9 cellular contexts compared by ENCODE assay signal in genomic region chr5:181192337-181193046, GRCh38. TPM values are rescaled to one million over a fixed set of nuclear protein-coding genes. Genes with fewer than 3 reads are reported as not detected.
DNase-seq lines count a peak whose midpoint lies in the region; ATAC-seq, FAIRE-seq and TF ChIP-seq lines count a peak whose summit lies in the region.
"Had no signal": no experiment of that assay in that cellular context is flagged by ENCODE, and none has a peak within 500 bp of the region (broad histone marks: within the 10 kb centered on the region; RNA-seq: fewer than 3 reads in every experiment).

No MANE protein-coding gene starts in this region.

- H4K20me1 ChIP-seq in K562 (replicated peaks; ENCODE audit: control insufficient read depth, insufficient read depth, low read length): 0 out of 2 replicates have a peak, but pooled peaks cover 3% of the 10 kb centered on the region

- peak overlapping the region; percentile 84; the same call in 1 of the 2 replicates for H2AFZ ChIP-seq in K562 (ENCODE audit: low read depth, low read length)

- H3K9me1 ChIP-seq in K562 (ENCODE audit: control insufficient read depth, insufficient read depth, low read length): no peaks in the 10 kb centered on the region

- POLR2A ChIA-PET in K562 (lab: Yijun Ruan, JAX): interaction anchor here (0.6 to 6.7 kb wide), 11 partner anchors 8 to 52 kb away, joined by 3 to 69 read pairs (median 5); partner anchors contain the start of genes RACK1 and TRIM7

- H3K79me2 ChIP-seq in K562 (ENCODE audit: control insufficient read depth, insufficient read depth, low read length): peaks cover 13% of the 10 kb centered on the region

- TF ChIP-seq CTCF in K562 (IDR thresholded peaks at IDR 0.05 in 2 of 3, conservative IDR thresholded peaks at IDR 0.05 in 1 of 3; ENCODE audit: insufficient read depth in 2 of 3, low read depth in 1 of 3, low read length in 3 of 3): no peak
- no peak for TF ChIP-seq CTCF in lung (IDR thresholded peaks at IDR 0.05; ENCODE audit: control extremely low read depth, extremely low read depth)
- TF ChIP-seq CTCF in transverse colon (IDR thresholded peaks at IDR 0.05): no peak

- H3K9me3 ChIP-seq in K562 (replicated peaks; ENCODE audit: control insufficient read depth, insufficient read depth, low read depth, low read length) (no peaks in the 10 kb centered on the region), lung (ENCODE audit: control insufficient read depth in 2 of 2, insufficient read depth in 1 of 2, low read length in 1 of 2) (no peaks in the 10 kb centered on the region), transverse colon (no peaks in the 10 kb centered on the region)

- in situ Hi-C loops in K562 (cut with MboI): no loop called here
- in situ Hi-C loops in transverse colon (cut with MboI; ENCODE audit: low pct_ligation_motif_present in 1 of 4, low pct_unique_long_range_greater_than_20kb in 1 of 4, low sequenced_read_pairs in 3 of 4): no loop called here

- TF ChIP-seq EP300 in K562 (IDR thresholded peaks at IDR 0.05; ENCODE audit: low read length): no peak
- no peak for TF ChIP-seq EP300 in transverse colon (IDR thresholded peaks at IDR 0.05; ENCODE audit: low read depth)

- WGBS in K562 (ENCODE audit: insufficient coverage, low coverage, missing lambda C conversion rate): 22% methylated on average over 10 of the region's 12 CpGs
- 52 to 69% methylated on average over 10 to 12 of the region's 12 CpGs for WGBS in lung, 2 donors
- WGBS in transverse colon (ENCODE audit: low coverage in 1 of 2), 2 donors: 42 to 80% methylated on average over 3 to 12 of the region's 12 CpGs

- H3K36me3 ChIP-seq in K562 (ENCODE audit: control insufficient read depth, insufficient read depth, low read length) (no peaks in the 10 kb centered on the region; the same call in 2 of the 3 replicates), lung (ENCODE audit: control insufficient read depth in 2 of 2, insufficient read depth in 2 of 2, low read length in 2 of 2) (no peaks in the 10 kb centered on the region), transverse colon (no peaks in the 10 kb centered on the region)

- H3K27me3 ChIP-seq in K562 (ENCODE audit: control insufficient read depth in 2 of 2, insufficient read depth in 2 of 2, low read length in 2 of 2): no peaks in the 10 kb centered on the region
- H3K27me3 ChIP-seq in lung (ENCODE audit: control insufficient read depth, insufficient read depth): no peaks in the 10 kb centered on the region
- H3K27me3 ChIP-seq in transverse colon: no peaks in the 10 kb centered on the region

- H3K4me1 ChIP-seq in K562 (replicated peaks in 1 of 2; ENCODE audit: control insufficient read depth in 2 of 2, insufficient read depth in 2 of 2, low read length in 2 of 2) (peaks cover 24 to 68% of the 10 kb centered on the region in 2 experiments; a peak in 4 of 5 replicates), lung (ENCODE audit: control insufficient read depth in 2 of 2, insufficient read depth in 2 of 2, low read length in 2 of 2) (peaks cover 0 to 11% of the 10 kb centered on the region in 2 donors), transverse colon (peaks cover 7 to 21% (median 9%) of the 10 kb centered on the region in 4 donors)

- CTCF ChIA-PET in activated naive CD4-positive, alpha-beta T cell treated with anti-CD3 and anti-CD28 coated beads for 36 hours (lab: Charles Lee): interaction anchor here (1.1 to 1.9 kb wide), 2 partner anchors 11 kb away, joined by 4 read pairs; no protein-coding TSS in a partner anchor
- CTCF ChIA-PET in K562 (lab: Yijun Ruan, JAX; ENCODE audit: low intra/inter-chr PET ratio): interaction anchor here (0.6 kb wide), 1 partner anchor 9 kb away, joined by 3 read pairs; no protein-coding TSS in a partner anchor

- no peak for TF ChIP-seq RAD21 in K562 (CRISPR knock-in tag; conservative IDR thresholded peaks at IDR 0.05 in 1 of 2, IDR thresholded peaks at IDR 0.05 in 1 of 2)

- DNase-seq in activated naive CD4-positive, alpha-beta T cell treated with anti-CD3 and anti-CD28 coated beads for 36 hours: no peak
- DNase-seq in activated naive CD4-positive, alpha-beta T cell (lab: John Stamatoyannopoulos, UW): no peak
- no peak for DNase-seq in K562 (ENCODE audit: extremely low read depth in 1 of 4, low spot score in 3 of 4)
- DNase-seq in lung (ENCODE audit: low spot score): no peak
- DNase-seq in transverse colon: no peak
- no peak for DNase-seq in HT-29 (ENCODE audit: low spot score)

- peak overlapping the region; percentile 91 for H3K27ac ChIP-seq in K562 (ENCODE audit: extremely low read depth, low read depth, low read length)
- H3K27ac ChIP-seq in lung (ENCODE audit: low read depth in 1 of 2, low read length in 1 of 2): peak overlapping the region; percentile 92 to 95
- H3K27ac ChIP-seq in transverse colon: peak overlapping the region; percentile 90 to 97 (median 92)

- H3K36me3 Mint-ChIP-seq in activated naive CD4-positive, alpha-beta T cell treated with anti-CD3 and anti-CD28 coated beads for 36 hours (ENCODE audit: low read depth): peaks cover 10% of the 10 kb centered on the region

- TF ChIP-seq POLR2A in K562 (conservative IDR thresholded peaks at IDR 0.05) (no peak), transverse colon (IDR thresholded peaks at IDR 0.05) (no peak)

- H3K27ac Mint-ChIP-seq in activated naive CD4-positive, alpha-beta T cell treated with anti-CD3 and anti-CD28 coated beads for 36 hours: peak overlapping the region; percentile 92

- peak overlapping the region; percentile 83 for H3K4me2 ChIP-seq in K562 (ENCODE audit: insufficient read depth, low read length)

- no peak for ATAC-seq in K562
- no peak for ATAC-seq in lung (ENCODE audit: insufficient read depth, low FRiP score)
- ATAC-seq in GM18519 (IDR thresholded peaks at IDR 0.05; ENCODE audit: low FRiP score, unreplicated experiment): no peak
- no peak for ATAC-seq in GM18868 (IDR thresholded peaks at IDR 0.05; ENCODE audit: unreplicated experiment)

- intact Hi-C loops in activated naive CD4-positive, alpha-beta T cell treated with anti-CD3 and anti-CD28 coated beads for 36 hours (cut with micrococcal nuclease): no loop called here
- intact Hi-C loops in K562 (cut with micrococcal nuclease) (no loop called here), transverse colon (cut with DNase I; ENCODE audit: low total_unique reads) (no loop called here)

- peak overlapping the region; percentile 95 to 96 for H3K9ac ChIP-seq in K562 (ENCODE audit: insufficient read depth in 1 of 2, low read depth in 2 of 2, low read length in 2 of 2)

- H3K4me3 ChIP-seq in K562 (peak overlapping the region; percentile 67), lung (peak overlapping the region; percentile 86), transverse colon (peak overlapping the region; percentile 57 to 74 (median 64))

- FAIRE-seq in K562 (lab: Jason Lieb, UNC): no peak
- FAIRE-seq: colon had no signal

- TSS peak; percentile 71 for BruUV-seq in K562 (replicated peaks; lab: Mats Ljungman, UMichigan)

- peaks cover 25% of the 10 kb centered on the region for H3K4me1 Mint-ChIP-seq in activated naive CD4-positive, alpha-beta T cell treated with anti-CD3 and anti-CD28 coated beads for 36 hours (ENCODE audit: low read depth)

- H3K9me3 Mint-ChIP-seq in activated naive CD4-positive, alpha-beta T cell treated with anti-CD3 and anti-CD28 coated beads for 36 hours: no peaks in the 10 kb centered on the region

- H3K27me3 Mint-ChIP-seq in activated naive CD4-positive, alpha-beta T cell treated with anti-CD3 and anti-CD28 coated beads for 36 hours (ENCODE audit: low read depth): peaks cover 9% of the 10 kb centered on the region

- peak overlapping the region; percentile 85 for H3K4me3 Mint-ChIP-seq in activated naive CD4-positive, alpha-beta T cell treated with anti-CD3 and anti-CD28 coated beads for 36 hours

RNA-seq across cellular contexts. Expression of gene TRIM7, which starts 12.5 kb away (rescaled TPM):
- total RNA-seq in activated naive CD4-positive, alpha-beta T cell treated with anti-CD3 and anti-CD28 coated beads for 36 hours: 1 to 10 TPM; 1.6 to 1.8 TPM
- total RNA-seq in K562 (2011; cell fraction: chromatin; rRNA removed; ENCODE audit: low replicate concordance): 5.4 and 8.3 TPM in 2 replicates
- total RNA-seq in K562 (2011; cell fraction: nucleolus; rRNA removed): 6.2 and 7.5 TPM in 2 replicates
- 7.2 and 7.9 TPM in 2 replicates for total RNA-seq in K562 (2011; cell fraction: nucleoplasm; rRNA removed)
- 12.9 and 13.8 TPM in 2 replicates for total RNA-seq in K562 (2014; rRNA removed)
- total RNA-seq in K562 (2014; rRNA removed; fragmentation: Illumina TruSeq; extraction: Trizol): 8.4 and 11.7 TPM in 2 replicates
- total RNA-seq in K562 (2015; rRNA removed; fragmentation: Illumina TruSeq; extraction: Trizol): 8.9 and 9.0 TPM in 2 replicates
- 10.3 and 12.4 TPM in 2 replicates for total RNA-seq in K562 (2021)
- polyA plus RNA-seq in K562 (2011; rRNA removed): 7.1 and 12.6 TPM in 2 replicates
- 4.5 and 12.8 TPM in 2 replicates for polyA plus RNA-seq in K562 (2011; cell fraction: cytosol; rRNA removed)
- 8.4 and 8.9 TPM in 2 replicates for polyA plus RNA-seq in K562 (2011; cell fraction: nucleus; rRNA removed)
- polyA plus RNA-seq in K562 (2012): 6.9 and 17.6 TPM in 2 replicates
- polyA plus RNA-seq in K562 (2014; fragmentation: Illumina TruSeq; extraction: Trizol): 5.4 and 7.7 TPM in 2 replicates
- polyA plus RNA-seq in K562 (2014; fragmentation: Nextera tagmentation; extraction: Ambion mirVana): 1 to 10 TPM; 2.6 to 3.2 TPM
- polyA plus RNA-seq in K562 (2014; rRNA removed): 12.4 and 14.9 TPM in 2 replicates
- polyA minus RNA-seq in K562 (2011; rRNA and poly(A)+ RNA removed): 3.3 and 4.2 TPM in 2 replicates
- 3.4 and 4.1 TPM in 2 replicates for polyA minus RNA-seq in K562 (2011; cell fraction: cytosol; rRNA and poly(A)+ RNA removed)
- 2.6 and 3.3 TPM in 2 replicates for polyA minus RNA-seq in K562 (2011; cell fraction: nucleus; rRNA and poly(A)+ RNA removed)
- total RNA-seq in lung: 1 to 10 TPM in 1 of 2 donors, under 1 TPM in 1; 0.46 to 3.8 TPM
- 1 to 10 TPM; 1.2 to 3.6 TPM for polyA plus RNA-seq in lung
- total RNA-seq in transverse colon: 10 to 100 TPM in 1 of 4 donors, 1 to 10 TPM in 2, not detected in 1; 2.5 to 16.7 (median 7.5) TPM
- total RNA-seq in HT-29 (2014; rRNA removed; shearing (Covaris generic)): 2.9 and 5.5 TPM in 2 replicates

RNA-seq across cellular contexts. Expression of gene TRIM41, which starts 30.6 kb away (rescaled TPM):
- total RNA-seq in activated naive CD4-positive, alpha-beta T cell treated with anti-CD3 and anti-CD28 coated beads for 36 hours: 10 to 100 TPM; 36.5 to 37.3 TPM
- 93.5 and 120 TPM in 2 replicates for total RNA-seq in K562 (2011; cell fraction: chromatin; rRNA removed; ENCODE audit: low replicate concordance)
- total RNA-seq in K562 (2011; cell fraction: nucleolus; rRNA removed): 59.6 and 64.0 TPM in 2 replicates
- total RNA-seq in K562 (2011; cell fraction: nucleoplasm; rRNA removed): 84.3 and 102 TPM in 2 replicates
- 29.5 and 31.6 TPM in 2 replicates for total RNA-seq in K562 (2014; rRNA removed)
- 11.4 and 14.2 TPM in 2 replicates for total RNA-seq in K562 (2014; rRNA removed; fragmentation: Illumina TruSeq; extraction: Trizol)
- total RNA-seq in K562 (2015; rRNA removed; fragmentation: Illumina TruSeq; extraction: Trizol): 21.7 and 25.6 TPM in 2 replicates
- 37.7 and 47.6 TPM in 2 replicates for total RNA-seq in K562 (2021)
- 15.6 and 19.3 TPM in 2 replicates for polyA plus RNA-seq in K562 (2011; rRNA removed)
- polyA plus RNA-seq in K562 (2011; cell fraction: cytosol; rRNA removed): 15.7 and 25.0 TPM in 2 replicates
- polyA plus RNA-seq in K562 (2011; cell fraction: nucleus; rRNA removed): 121 and 125 TPM in 2 replicates
- polyA plus RNA-seq in K562 (2012): 32.5 and 45.1 TPM in 2 replicates
- 20.9 and 29.8 TPM in 2 replicates for polyA plus RNA-seq in K562 (2014; fragmentation: Illumina TruSeq; extraction: Trizol)
- 1 to 10 TPM; 1.8 to 2.1 TPM for polyA plus RNA-seq in K562 (2014; fragmentation: Nextera tagmentation; extraction: Ambion mirVana)
- polyA plus RNA-seq in K562 (2014; rRNA removed): 34.8 and 39.3 TPM in 2 replicates
- polyA minus RNA-seq in K562 (2011; rRNA and poly(A)+ RNA removed): 14.0 and 16.6 TPM in 2 replicates
- polyA minus RNA-seq in K562 (2011; cell fraction: cytosol; rRNA and poly(A)+ RNA removed): 7.3 and 9.5 TPM in 2 replicates
- polyA minus RNA-seq in K562 (2011; cell fraction: nucleus; rRNA and poly(A)+ RNA removed): 19.9 and 22.7 TPM in 2 replicates
- total RNA-seq in lung: 10 to 100 TPM; 13.1 to 38.6 TPM
- 10 to 100 TPM; 20.3 to 24.1 TPM for polyA plus RNA-seq in lung
- 10 to 100 TPM; 17.9 to 23.9 (median 18.7) TPM for total RNA-seq in transverse colon
- total RNA-seq in HT-29 (2014; rRNA removed; shearing (Covaris generic)): 29.9 and 37.9 TPM in 2 replicates

RNA-seq across cellular contexts. Expression of gene OR2V2, which starts 45.1 kb away (rescaled TPM):
- not detected for total RNA-seq in activated naive CD4-positive, alpha-beta T cell treated with anti-CD3 and anti-CD28 coated beads for 36 hours
- not detected in 2 replicates for total RNA-seq in K562 (2011; cell fraction: chromatin; rRNA removed; ENCODE audit: low replicate concordance)
- total RNA-seq in K562 (2011; cell fraction: nucleolus; rRNA removed): not detected in 2 replicates
- total RNA-seq in K562 (2011; cell fraction: nucleoplasm; rRNA removed): not detected in 2 replicates
- total RNA-seq in K562 (2014; rRNA removed) (not detected in 2 replicates), K562 (2014; rRNA removed; fragmentation: Illumina TruSeq; extraction: Trizol) (not detected in 2 replicates), K562 (2015; rRNA removed; fragmentation: Illumina TruSeq; extraction: Trizol) (not detected in 2 replicates), K562 (2021) (not detected in 2 replicates), lung (not detected), transverse colon (not detected)
- polyA plus RNA-seq in K562 (2011; rRNA removed) (not detected in 2 replicates), K562 (2014; fragmentation: Illumina TruSeq; extraction: Trizol) (not detected in 2 replicates), K562 (2014; fragmentation: Nextera tagmentation; extraction: Ambion mirVana) (under 1 TPM in 1 of 2 experiments, not detected in 1; 0.01 TPM), K562 (2014; rRNA removed) (not detected in 2 replicates), lung (not detected)
- polyA plus RNA-seq in K562 (2011; cell fraction: cytosol; rRNA removed): not detected in 2 replicates
- polyA plus RNA-seq in K562 (2011; cell fraction: nucleus; rRNA removed): not detected in 2 replicates
- not detected in 2 replicates for polyA plus RNA-seq in K562 (2012)
- not detected in 2 replicates for polyA minus RNA-seq in K562 (2011; rRNA and poly(A)+ RNA removed)
- not detected in 2 replicates for polyA minus RNA-seq in K562 (2011; cell fraction: cytosol; rRNA and poly(A)+ RNA removed)
- not detected in 2 replicates for polyA minus RNA-seq in K562 (2011; cell fraction: nucleus; rRNA and poly(A)+ RNA removed)
- not detected in 2 replicates for total RNA-seq in HT-29 (2014; rRNA removed; shearing (Covaris generic))

RNA-seq across cellular contexts. Expression of gene RACK1, which starts 51.2 kb away (rescaled TPM):
- total RNA-seq in activated naive CD4-positive, alpha-beta T cell treated with anti-CD3 and anti-CD28 coated beads for 36 hours: 1,000 to 10,000 TPM; 3,176 to 3,362 TPM
- 854 and 1,455 TPM in 2 replicates for total RNA-seq in K562 (2011; cell fraction: chromatin; rRNA removed; ENCODE audit: low replicate concordance)
- 1,835 and 1,893 TPM in 2 replicates for total RNA-seq in K562 (2011; cell fraction: nucleolus; rRNA removed)
- 1,718 and 2,743 TPM in 2 replicates for total RNA-seq in K562 (2011; cell fraction: nucleoplasm; rRNA removed)
- total RNA-seq in K562 (2014; rRNA removed) (4,051 and 4,420 TPM in 2 replicates), K562 (2014; rRNA removed; fragmentation: Illumina TruSeq; extraction: Trizol) (2,268 and 2,618 TPM in 2 replicates), K562 (2015; rRNA removed; fragmentation: Illumina TruSeq; extraction: Trizol) (3,776 and 3,843 TPM in 2 replicates), K562 (2021) (2,303 and 2,318 TPM in 2 replicates), lung (1,000 to 10,000 TPM; 1,254 to 2,994 TPM), transverse colon (1,000 to 10,000 TPM; 1,633 to 1,930 (median 1,753) TPM)
- polyA plus RNA-seq in K562 (2011; rRNA removed) (3,764 and 5,908 TPM in 2 replicates), K562 (2014; fragmentation: Illumina TruSeq; extraction: Trizol) (3,833 and 4,270 TPM in 2 replicates), K562 (2014; fragmentation: Nextera tagmentation; extraction: Ambion mirVana) (1,000 to 10,000 TPM; 3,894 to 5,311 TPM), K562 (2014; rRNA removed) (3,427 and 3,846 TPM in 2 replicates), lung (1,000 to 10,000 TPM; 1,850 to 2,028 TPM)
- polyA plus RNA-seq in K562 (2011; cell fraction: cytosol; rRNA removed): 7,594 and 7,810 TPM in 2 replicates
- 2,830 and 3,465 TPM in 2 replicates for polyA plus RNA-seq in K562 (2011; cell fraction: nucleus; rRNA removed)
- polyA plus RNA-seq in K562 (2012): 3,329 and 5,405 TPM in 2 replicates
- 4,917 and 6,085 TPM in 2 replicates for polyA minus RNA-seq in K562 (2011; rRNA and poly(A)+ RNA removed)
- polyA minus RNA-seq in K562 (2011; cell fraction: cytosol; rRNA and poly(A)+ RNA removed): 3,397 and 3,535 TPM in 2 replicates
- polyA minus RNA-seq in K562 (2011; cell fraction: nucleus; rRNA and poly(A)+ RNA removed): 973 and 1,854 TPM in 2 replicates
- total RNA-seq in HT-29 (2014; rRNA removed; shearing (Covaris generic)): 4,450 and 4,738 TPM in 2 replicates
